12 cellular contexts compared by ENCODE assay signal in the genomic region with DNA sequence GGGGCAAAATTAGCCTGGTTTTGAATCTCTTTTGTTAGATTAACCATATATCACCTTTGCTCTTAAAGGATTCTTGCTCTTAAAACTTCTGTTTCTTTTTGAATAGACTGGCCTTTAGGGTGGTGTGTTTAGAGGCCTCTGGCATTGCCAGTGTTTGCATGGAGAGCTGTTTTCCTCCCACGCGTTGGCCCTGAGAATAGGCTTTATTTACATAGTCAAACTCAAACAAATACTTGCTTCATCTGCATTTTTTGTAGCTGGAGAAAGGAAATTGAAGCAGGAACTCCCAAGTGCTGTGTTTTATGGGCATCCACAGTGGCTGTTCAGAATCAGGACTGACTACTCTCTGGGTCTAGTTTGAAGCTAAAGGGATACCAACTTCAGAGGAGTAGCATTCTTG. TPM values are rescaled to one million over a fixed set of nuclear protein-coding genes. Genes with fewer than 3 reads are reported as not detected.
DNase-seq lines count a peak whose midpoint lies in the region; ATAC-seq and TF ChIP-seq lines count a peak whose summit lies in the region.
"Had no signal": no experiment of that assay in that cellular context is flagged by ENCODE, and none has a peak within 500 bp of the region (broad histone marks: within the 10 kb centered on the region; RNA-seq: fewer than 3 reads in every experiment).

No MANE protein-coding gene starts in this region.

- BruUV-seq in A673 (replicated peaks; lab: Mats Ljungman, UMichigan) = no TSS peak

- H3K9me3 ChIP-seq in A673 (ENCODE audit: low read depth, low read length, poor library complexity, severe bottlenecking) (no peaks in the 10 kb centered on the region), body of pancreas (no peaks in the 10 kb centered on the region), liver (ENCODE audit: control insufficient read depth in 4 of 4, low read length in 3 of 4) (no peaks in the 10 kb centered on the region)
- H3K9me3 ChIP-seq in CD4-positive, alpha-beta T cell (ENCODE audit: control insufficient read depth, low read length) = no peaks in the 10 kb centered on the region

- DNase-seq in A673 (ENCODE audit: low spot score) (peak; percentile 37), LNCaP clone FGC (ENCODE audit: low read depth) (peak; percentile 88), body of pancreas (peak; percentile 33 to 61 (median 52)), KBM-7 (no peak), NCI-H446 (lab: John Stamatoyannopoulos, UW) (no peak)
- no peak for DNase-seq in CD4-positive, alpha-beta T cell
- DNase-seq: activated CD4-positive, CD25-positive, alpha-beta regulatory T cell; NCI-H1694; Right ventricle myocardium superior had no signal

- CTCF ChIA-PET in A673 (lab: Charles Lee) = no interaction called here
- CTCF ChIA-PET in CD4-positive, alpha-beta T cell (lab: Charles Lee) = no interaction called here

- H3K27me3 ChIP-seq in A673 (replicated peaks; ENCODE audit: insufficient read depth, low read depth, low read length, poor library complexity) = peaks cover 4% of the 10 kb centered on the region
- H3K27me3 ChIP-seq in body of pancreas = no peaks in the 10 kb centered on the region
- H3K27me3 ChIP-seq in liver (ENCODE audit: control insufficient read depth in 4 of 4, insufficient read depth in 4 of 4, low read length in 3 of 4) = peaks cover 0 to 3% (median 0%) of the 10 kb centered on the region in 4 donors
- peaks cover 27% of the 10 kb centered on the region for H3K27me3 ChIP-seq in CD4-positive, alpha-beta T cell (ENCODE audit: control insufficient read depth, insufficient read depth, low read length)

- H3K9ac ChIP-seq in liver (ENCODE audit: low read depth in 1 of 2, low read length in 2 of 2) = no peak overlapping the region

- peaks cover 19% of the 10 kb centered on the region for H3K27me3 Mint-ChIP-seq in CD4-positive, alpha-beta T cell

- H3K27ac ChIP-seq in A673 (ENCODE audit: low read depth, low read length, poor library complexity, severe bottlenecking) (no peak overlapping the region), body of pancreas (peak overlapping the region in 2 of 4 donors; percentile 44 to 50), liver (ENCODE audit: low read depth in 1 of 2, low read length in 2 of 2) (peak overlapping the region; percentile 29 to 61)
- H3K27ac ChIP-seq in CD4-positive, alpha-beta T cell (ENCODE audit: low read depth, low read length) = no peak overlapping the region

- H3K36me3 ChIP-seq in A673 (ENCODE audit: insufficient read depth, low read length, poor library complexity, severe bottlenecking) (no peaks in the 10 kb centered on the region), body of pancreas (replicated peaks in 1 of 2; ENCODE audit: insufficient read depth in 1 of 2, low read depth in 2 of 2) (no peaks in the 10 kb centered on the region), liver (ENCODE audit: control insufficient read depth in 4 of 4, insufficient read depth in 3 of 4, low read depth in 1 of 4, low read length in 3 of 4) (no peaks in the 10 kb centered on the region)

- H3K36me3 Mint-ChIP-seq in CD4-positive, alpha-beta T cell (ENCODE audit: low read depth) = no peaks in the 10 kb centered on the region

- TF ChIP-seq CTCF in A673 (conservative IDR thresholded peaks at IDR 0.05; ENCODE audit: low read depth, low read length) (no peak), LNCaP clone FGC (IDR thresholded peaks at IDR 0.05; ENCODE audit: control insufficient read depth, extremely low read depth, insufficient read depth) (no peak), body of pancreas (IDR thresholded peaks at IDR 0.05) (no peak), liver (IDR thresholded peaks at IDR 0.05; ENCODE audit: low read depth, low read length, missing input control) (no peak)
- no peak for TF ChIP-seq CTCF in CD4-positive, alpha-beta T cell (IDR thresholded peaks at IDR 0.05)

- in situ Hi-C loops in KBM-7 (cut with MboI; ENCODE audit: low pct_unique_long_range_greater_than_20kb, low sequenced_read_pairs) = no loop called here

- ATAC-seq in body of pancreas = peak; percentile 36
- no peak for ATAC-seq in GM21786 (IDR thresholded peaks at IDR 0.05; ENCODE audit: unreplicated experiment)
- ATAC-seq in CD4-positive, alpha-beta T cell (ENCODE audit: poor library complexity) = no peak
- ATAC-seq: activated T-helper 17 cell treated with anti-CD3 and anti-CD28 coated beads, Interleukin-2, amount 50 U/mL, for 72 hours had no signal

- H3K4me3 ChIP-seq in A673 (ENCODE audit: low read depth, low read length, poor library complexity, severe bottlenecking) (no peak overlapping the region), LNCaP clone FGC (ENCODE audit: low read depth, low read length) (peak overlapping the region; percentile 64), body of pancreas (no peak overlapping the region), liver (ENCODE audit: low read depth in 1 of 3, low read length in 3 of 3) (no peak overlapping the region)

- H3K4me3 Mint-ChIP-seq in CD4-positive, alpha-beta T cell = no peak overlapping the region
- H3K4me3 Mint-ChIP-seq: activated T-helper 17 cell treated with anti-CD3 and anti-CD28 coated beads, Interleukin-2, amount 50 U/mL, for 72 hours had no signal

- intact Hi-C loops in A673 (cut with micrococcal nuclease; ENCODE audit: unreplicated experiment) (no loop called here), body of pancreas (cut with DNase I) (no loop called here)
- intact Hi-C loops in CD4-positive, alpha-beta T cell (cut with DNase I, micrococcal nuclease) = no loop called here

- H3K4me1 ChIP-seq in A673 (ENCODE audit: insufficient read depth, low read length, poor library complexity, severe bottlenecking) (peaks cover 16% of the 10 kb centered on the region), body of pancreas (peaks cover 19% of the 10 kb centered on the region), liver (ENCODE audit: control insufficient read depth in 4 of 4, insufficient read depth in 4 of 4, low read length in 3 of 4) (peaks cover 6 to 36% (median 20%) of the 10 kb centered on the region in 4 donors)

- H3K27ac Mint-ChIP-seq in CD4-positive, alpha-beta T cell = no peak overlapping the region
- H3K27ac Mint-ChIP-seq: activated T-helper 17 cell treated with anti-CD3 and anti-CD28 coated beads, Interleukin-2, amount 50 U/mL, for 72 hours had no signal

- POLR2A ChIA-PET in A673 (lab: Charles Lee; ENCODE audit: low non-redundant PET) = no interaction called here
- POLR2A ChIA-PET in CD4-positive, alpha-beta T cell (lab: Charles Lee) = no interaction called here

- no peaks in the 10 kb centered on the region for H3K4me1 Mint-ChIP-seq in CD4-positive, alpha-beta T cell (ENCODE audit: low read depth)
- H3K4me1 Mint-ChIP-seq: activated T-helper 17 cell treated with anti-CD3 and anti-CD28 coated beads, Interleukin-2, amount 50 U/mL, for 72 hours had no signal

- TF ChIP-seq POLR2A in body of pancreas (IDR thresholded peaks at IDR 0.05) = no peak

- no peaks in the 10 kb centered on the region for H3K9me3 Mint-ChIP-seq in CD4-positive, alpha-beta T cell
- H3K9me3 Mint-ChIP-seq: activated T-helper 17 cell treated with anti-CD3 and anti-CD28 coated beads, Interleukin-2, amount 50 U/mL, for 72 hours had no signal

- TF ChIP-seq RAD21 in liver (IDR thresholded peaks at IDR 0.05) = peak; percentile 27 to 48

- WGBS in body of pancreas, 2 donors = 0 to 5% methylated on average over 2 of the region's 2 CpGs
- 16% methylated on average over 2 of the region's 2 CpGs for WGBS in liver

TF ChIP-seq in liver, 16 proteins besides CTCF, POLR2A, EP300 and RAD21 (continues in another document):
- no peak for TF ChIP-seq HNF4G (IDR thresholded peaks at IDR 0.05)
- peak; percentile 35 for TF ChIP-seq MAX (IDR thresholded peaks at IDR 0.05)
- TF ChIP-seq FOXA1 (IDR thresholded peaks at IDR 0.05) = peak; percentile 86
- TF ChIP-seq ZBTB33 (IDR thresholded peaks at IDR 0.05) = no peak
- TF ChIP-seq FOXA2 (IDR thresholded peaks at IDR 0.05) = peak; percentile 90
- TF ChIP-seq NR2F2 (IDR thresholded peaks at IDR 0.05) = no peak
- TF ChIP-seq TAF1 (conservative IDR thresholded peaks at IDR 0.05) = no peak
- peak; percentile 36 for TF ChIP-seq SP1 (IDR thresholded peaks at IDR 0.05)
- TF ChIP-seq GABPA (IDR thresholded peaks at IDR 0.05 in 1 of 2, conservative IDR thresholded peaks at IDR 0.05 in 1 of 2) = no peak
- TF ChIP-seq, protein P1, sequence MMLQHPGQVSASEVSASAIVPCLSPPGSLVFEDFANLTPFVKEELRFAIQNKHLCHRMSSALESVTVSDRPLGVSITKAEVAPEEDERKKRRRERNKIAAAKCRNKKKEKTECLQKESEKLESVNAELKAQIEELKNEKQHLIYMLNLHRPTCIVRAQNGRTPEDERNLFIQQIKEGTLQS (IDR thresholded peaks at IDR 0.05) = no peak
- peak in 1 of 2 donors; percentile 38 for TF ChIP-seq RXRA (IDR thresholded peaks at IDR 0.05)
- TF ChIP-seq EGR1 (IDR thresholded peaks at IDR 0.05; ENCODE audit: low read depth in 2 of 2) = peak; percentile 98 to 99
- peak; percentile 42 for TF ChIP-seq YY1 (IDR thresholded peaks at IDR 0.05)
- peak; percentile 24 to 40 for TF ChIP-seq HNF4A (conservative IDR thresholded peaks at IDR 0.05)
- TF ChIP-seq JUND (IDR thresholded peaks at IDR 0.05) = no peak

RNA-seq across cellular contexts. Expression of gene SHROOM2, which starts 2.7 kb away (rescaled TPM):
- total RNA-seq in A673 (2021) = 3.7 and 5.4 TPM in 2 replicates
- total RNA-seq in body of pancreas = 1 to 10 TPM; 9.9 TPM
- total RNA-seq in liver = 1 to 10 TPM; 3.9 to 5.4 TPM
- 1 to 10 TPM; 1.1 to 3.4 TPM for polyA plus RNA-seq in liver
- not detected for total RNA-seq in CD4-positive, alpha-beta T cell
- total RNA-seq: activated T-helper 17 cell treated with anti-CD3 and anti-CD28 coated beads, Interleukin-2, amount 50 U/mL, for 72 hours had no signal

RNA-seq across cellular contexts. Expression of gene GPR143, which starts 23.3 kb away (rescaled TPM):
- total RNA-seq in A673 (2021) = 0.50 and 1.2 TPM in 2 replicates
- total RNA-seq in body of pancreas = 1 to 10 TPM in 1 of 2 donors, under 1 TPM in 1; 0.99 to 2.3 TPM
- 1 to 10 TPM in 1 of 2 donors, under 1 TPM in 1; 0.33 to 1.4 TPM for total RNA-seq in liver
- polyA plus RNA-seq in liver = under 1 TPM; 0.46 to 0.50 TPM
- not detected for total RNA-seq in CD4-positive, alpha-beta T cell
- total RNA-seq: activated T-helper 17 cell treated with anti-CD3 and anti-CD28 coated beads, Interleukin-2, amount 50 U/mL, for 72 hours; Right ventricle myocardium superior had no signal

Comparison
In these comparisons a context has a peak if more than half of its experiments do, and no peak if none do; other contexts are left out.
1. DNase-seq: peak in A673 (single experiment), LNCaP clone FGC (single experiment) and body of pancreas (4 of 4); none in KBM-7 (single experiment), NCI-H446 (0 of 2) and CD4-positive, alpha-beta T cell (0 of 10).
2. H3K27ac ChIP-seq: peak in liver (2 of 2); none in A673 (single experiment) and CD4-positive, alpha-beta T cell (single experiment).